1 cellular context compared by ENCODE assay signal in genomic region chr2:190982263-190983034, GRCh38.
TF ChIP-seq lines count a peak whose summit lies in the region.

No MANE protein-coding gene starts in this region.

TF ChIP-seq in IMR-90, 13 proteins besides CTCF, POLR2A, EP300 and RAD21:
- TF ChIP-seq, protein P1, sequence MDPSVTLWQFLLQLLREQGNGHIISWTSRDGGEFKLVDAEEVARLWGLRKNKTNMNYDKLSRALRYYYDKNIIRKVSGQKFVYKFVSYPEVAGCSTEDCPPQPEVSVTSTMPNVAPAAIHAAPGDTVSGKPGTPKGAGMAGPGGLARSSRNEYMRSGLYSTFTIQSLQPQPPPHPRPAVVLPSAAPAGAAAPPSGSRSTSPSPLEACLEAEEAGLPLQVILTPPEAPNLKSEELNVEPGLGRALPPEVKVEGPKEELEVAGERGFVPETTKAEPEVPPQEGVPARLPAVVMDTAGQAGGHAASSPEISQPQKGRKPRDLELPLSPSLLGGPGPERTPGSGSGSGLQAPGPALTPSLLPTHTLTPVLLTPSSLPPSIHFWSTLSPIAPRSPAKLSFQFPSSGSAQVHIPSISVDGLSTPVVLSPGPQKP (IDR thresholded peaks at IDR 0.05; ENCODE audit: borderline replicate concordance, low read depth, low read length) = no peak
- TF ChIP-seq MAZ (IDR thresholded peaks at IDR 0.05; ENCODE audit: borderline replicate concordance, low read depth, low read length) (no peak), MAFK (IDR thresholded peaks at IDR 0.05; ENCODE audit: low read depth, low read length) (peak; percentile 100)
